19 cellular contexts compared by ENCODE assay signal in the genomic region with DNA sequence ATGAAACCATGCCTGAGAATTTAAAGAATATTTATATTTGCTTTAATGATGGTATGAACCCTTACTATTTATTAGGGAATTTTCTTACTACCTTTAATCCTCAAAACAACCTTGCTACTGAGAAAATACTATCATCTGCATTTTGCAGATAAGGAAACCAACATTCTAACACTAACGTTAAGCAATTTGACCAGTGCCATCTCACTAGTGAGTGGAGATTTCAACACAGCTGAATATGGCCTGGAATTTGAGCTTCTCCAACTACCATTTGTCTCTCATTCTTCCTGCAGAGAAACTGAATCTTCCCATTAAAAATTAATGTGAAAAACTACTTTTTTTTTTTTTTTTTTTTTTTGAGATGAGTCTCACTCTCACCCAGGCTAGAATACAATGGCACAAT.
"Had no signal": no experiment of that assay in that cellular context is flagged by ENCODE, and none has a peak within 500 bp of the region (broad histone marks: within the 10 kb centered on the region; RNA-seq: fewer than 3 reads in every experiment).

No MANE protein-coding gene starts in this region.

- DNase-seq: stimulated activated CD4-positive, alpha-beta T cell treated with anti-CD3 and anti-CD28 coated beads, Interleukin-2, amount 100 ng/mL, for 48 hours; stimulated activated CD4-positive, alpha-beta T cell treated with anti-CD3 and anti-CD28 coated beads, Interleukin-4, amount 100 ng/mL, for 1 hour; stimulated activated CD4-positive, alpha-beta T cell treated with anti-CD3 and anti-CD28 coated beads, Interleukin-4, amount 100 ng/mL, for 24 hours; stimulated activated CD4-positive, alpha-beta T cell treated with anti-CD3 and anti-CD28 coated beads, Interleukin-4, amount 100 ng/mL, for 4 hours; stimulated activated CD8-positive, alpha-beta memory T cell treated with anti-CD3 and anti-CD28 coated beads, Interleukin-4, amount 100 ng/mL, for 48 hours; stimulated activated naive B cell treated with anti-CD40 and anti-IgM and Interleukin-4, amounts not matched to agents 10 μg/mL and 1 μg/mL and 100 μg/mL, for 72 hours; stimulated activated naive CD4-positive, alpha-beta T cell; stimulated activated naive CD4-positive, alpha-beta T cell treated with Interleukin-2 at 50 U/mL for 16 hours; stimulated activated naive CD8-positive, alpha-beta T cell treated with anti-CD3 and anti-CD28 coated beads, Interleukin-15, amount 100 ng/mL, for 72 hours; stimulated activated naive CD8-positive, alpha-beta T cell treated with anti-CD3 and anti-CD28 coated beads, Interleukin-15, Interleukin-2, amounts not matched to agents 100 U/mL and 50 U/mL, for 24 hours; stomach; substantia nigra; testis; thyroid gland; tibial artery; transverse colon; upper lobe of left lung; upper lobe of right lung; uterus had no signal
